Comparison of ENCODE assay signal across 1 cellular context in the genomic region with DNA sequence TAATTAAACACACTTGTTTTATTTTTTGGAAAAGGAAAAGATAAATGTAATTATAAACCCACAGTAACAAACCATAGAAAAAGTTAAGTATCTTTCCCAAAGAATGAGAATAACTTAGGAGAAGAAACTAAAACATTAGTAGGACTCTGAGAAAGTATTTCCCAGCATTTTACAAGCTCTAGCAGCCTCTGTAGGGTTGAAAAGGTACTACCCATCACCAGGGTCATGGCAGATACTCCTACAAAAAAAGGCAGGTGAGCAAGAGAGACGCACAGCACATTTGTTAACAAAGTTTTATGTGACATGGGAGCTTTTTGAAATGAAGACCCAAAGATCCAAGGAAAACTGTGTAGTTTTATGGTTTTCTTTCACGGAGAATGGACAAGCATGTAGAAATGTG.
TF ChIP-seq lines count a peak whose summit lies in the region.

No MANE protein-coding gene starts in this region.

TF ChIP-seq in HCT116, 20 proteins besides CTCF, POLR2A, EP300 and RAD21 (continued from another document):
- TF ChIP-seq, protein P1, sequence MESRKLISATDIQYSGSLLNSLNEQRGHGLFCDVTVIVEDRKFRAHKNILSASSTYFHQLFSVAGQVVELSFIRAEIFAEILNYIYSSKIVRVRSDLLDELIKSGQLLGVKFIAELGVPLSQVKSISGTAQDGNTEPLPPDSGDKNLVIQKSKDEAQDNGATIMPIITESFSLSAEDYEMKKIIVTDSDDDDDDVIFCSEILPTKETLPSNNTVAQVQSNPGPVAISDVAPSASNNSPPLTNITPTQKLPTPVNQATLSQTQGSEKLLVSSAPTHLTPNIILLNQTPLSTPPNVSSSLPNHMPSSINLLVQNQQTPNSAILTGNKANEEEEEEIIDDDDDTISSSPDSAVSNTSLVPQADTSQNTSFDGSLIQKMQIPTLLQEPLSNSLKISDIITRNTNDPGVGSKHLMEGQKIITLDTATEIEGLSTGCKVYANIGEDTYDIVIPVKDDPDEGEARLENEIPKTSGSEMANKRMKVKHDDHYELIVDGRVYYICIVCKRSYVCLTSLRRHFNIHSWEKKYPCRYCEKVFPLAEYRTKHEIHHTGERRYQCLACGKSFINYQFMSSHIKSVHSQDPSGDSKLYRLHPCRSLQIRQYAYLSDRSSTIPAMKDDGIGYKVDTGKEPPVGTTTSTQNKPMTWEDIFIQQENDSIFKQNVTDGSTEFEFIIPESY (IDR thresholded peaks at IDR 0.05; ENCODE audit: extremely low read depth, insufficient replicate concordance, low read length): no peak
- TF ChIP-seq CBX3 (IDR thresholded peaks at IDR 0.05; ENCODE audit: low read depth) (no peak), POLR2AphosphoS5 (IDR thresholded peaks at IDR 0.05; ENCODE audit: low read depth, low read length) (no peak), SRF (IDR thresholded peaks at IDR 0.05; ENCODE audit: low read depth) (no peak), ZFX (IDR thresholded peaks at IDR 0.05) (no peak), TCF7L2 (IDR thresholded peaks at IDR 0.05; ENCODE audit: borderline replicate concordance, extremely low read depth, insufficient read depth, insufficient read length) (no peak), YY1 (IDR thresholded peaks at IDR 0.05; ENCODE audit: extremely low read depth, insufficient replicate concordance, low read depth, low read length) (no peak), ZNF274 (IDR thresholded peaks at IDR 0.05; ENCODE audit: low read depth, low read length) (no peak), JUND (IDR thresholded peaks at IDR 0.05) (no peak), EGR1 (IDR thresholded peaks at IDR 0.05; ENCODE audit: low read depth) (no peak), SP1 (IDR thresholded peaks at IDR 0.05; ENCODE audit: low read depth) (no peak)
- TF ChIP-seq, protein P2, sequence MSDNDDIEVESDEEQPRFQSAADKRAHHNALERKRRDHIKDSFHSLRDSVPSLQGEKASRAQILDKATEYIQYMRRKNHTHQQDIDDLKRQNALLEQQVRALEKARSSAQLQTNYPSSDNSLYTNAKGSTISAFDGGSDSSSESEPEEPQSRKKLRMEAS (IDR thresholded peaks at IDR 0.05): no peak
- TF ChIP-seq, protein P3, sequence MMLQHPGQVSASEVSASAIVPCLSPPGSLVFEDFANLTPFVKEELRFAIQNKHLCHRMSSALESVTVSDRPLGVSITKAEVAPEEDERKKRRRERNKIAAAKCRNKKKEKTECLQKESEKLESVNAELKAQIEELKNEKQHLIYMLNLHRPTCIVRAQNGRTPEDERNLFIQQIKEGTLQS (IDR thresholded peaks at IDR 0.05): no peak
- TF ChIP-seq, protein P4, sequence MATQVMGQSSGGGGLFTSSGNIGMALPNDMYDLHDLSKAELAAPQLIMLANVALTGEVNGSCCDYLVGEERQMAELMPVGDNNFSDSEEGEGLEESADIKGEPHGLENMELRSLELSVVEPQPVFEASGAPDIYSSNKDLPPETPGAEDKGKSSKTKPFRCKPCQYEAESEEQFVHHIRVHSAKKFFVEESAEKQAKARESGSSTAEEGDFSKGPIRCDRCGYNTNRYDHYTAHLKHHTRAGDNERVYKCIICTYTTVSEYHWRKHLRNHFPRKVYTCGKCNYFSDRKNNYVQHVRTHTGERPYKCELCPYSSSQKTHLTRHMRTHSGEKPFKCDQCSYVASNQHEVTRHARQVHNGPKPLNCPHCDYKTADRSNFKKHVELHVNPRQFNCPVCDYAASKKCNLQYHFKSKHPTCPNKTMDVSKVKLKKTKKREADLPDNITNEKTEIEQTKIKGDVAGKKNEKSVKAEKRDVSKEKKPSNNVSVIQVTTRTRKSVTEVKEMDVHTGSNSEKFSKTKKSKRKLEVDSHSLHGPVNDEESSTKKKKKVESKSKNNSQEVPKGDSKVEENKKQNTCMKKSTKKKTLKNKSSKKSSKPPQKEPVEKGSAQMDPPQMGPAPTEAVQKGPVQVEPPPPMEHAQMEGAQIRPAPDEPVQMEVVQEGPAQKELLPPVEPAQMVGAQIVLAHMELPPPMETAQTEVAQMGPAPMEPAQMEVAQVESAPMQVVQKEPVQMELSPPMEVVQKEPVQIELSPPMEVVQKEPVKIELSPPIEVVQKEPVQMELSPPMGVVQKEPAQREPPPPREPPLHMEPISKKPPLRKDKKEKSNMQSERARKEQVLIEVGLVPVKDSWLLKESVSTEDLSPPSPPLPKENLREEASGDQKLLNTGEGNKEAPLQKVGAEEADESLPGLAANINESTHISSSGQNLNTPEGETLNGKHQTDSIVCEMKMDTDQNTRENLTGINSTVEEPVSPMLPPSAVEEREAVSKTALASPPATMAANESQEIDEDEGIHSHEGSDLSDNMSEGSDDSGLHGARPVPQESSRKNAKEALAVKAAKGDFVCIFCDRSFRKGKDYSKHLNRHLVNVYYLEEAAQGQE (IDR thresholded peaks at IDR 0.05; ENCODE audit: low read depth): no peak
